Comparison of ENCODE assay signal across 8 cellular contexts in genomic region chr10:102674566-102674965, GRCh38. TPM values are rescaled to one million over a fixed set of nuclear protein-coding genes. Genes with fewer than 3 reads are reported as not detected.
A peak's percentile ranks its signal among the peaks of the same experiment; 100 is the strongest.
DNase-seq lines count a peak whose midpoint lies in the region; ATAC-seq, FAIRE-seq and TF ChIP-seq lines count a peak whose summit lies in the region.

No MANE protein-coding gene starts in this region.

- no peak for TF ChIP-seq RAD21 in GM12878 (IDR thresholded peaks at IDR 0.05; ENCODE audit: insufficient read depth, low read depth, low read length)

- no peak overlapping the region for H3K9ac ChIP-seq in GM12878 (ENCODE audit: control insufficient read depth, insufficient read depth, low read length)

- no peaks in the 10 kb centered on the region for H3K36me3 Mint-ChIP-seq in activated CD4-positive, alpha-beta T cell treated with anti-CD3 and anti-CD28 coated beads for 36 hours (ENCODE audit: low read depth)

- no peaks in the 10 kb centered on the region for H3K9me3 Mint-ChIP-seq in activated CD4-positive, alpha-beta T cell treated with anti-CD3 and anti-CD28 coated beads for 36 hours (ENCODE audit: low read depth)

- POLR2A ChIA-PET in activated CD4-positive, alpha-beta T cell treated with anti-CD3 and anti-CD28 coated beads for 36 hours (lab: Charles Lee), result interaction anchor here (1.0 to 1.2 kb wide), 2 partner anchors 10 to 28 kb away, joined by 3 to 5 read pairs; no protein-coding TSS in a partner anchor
- POLR2A ChIA-PET in GM12878 (lab: Charles Lee), result interaction anchor here (0.5 to 7.3 kb wide), 13 partner anchors 8 to 853 kb away, joined by 3 to 151 read pairs (median 12); partner anchors contain the start of genes ARL3, SFXN2 and TRIM8

- H3K36me3 ChIP-seq in GM12878 (ENCODE audit: control insufficient read depth in 2 of 2, insufficient read depth in 2 of 2, low read length in 1 of 2) (no peaks in the 10 kb centered on the region), lung (ENCODE audit: control insufficient read depth in 2 of 2, insufficient read depth in 2 of 2, low read length in 2 of 2) (no peaks in the 10 kb centered on the region), testis (ENCODE audit: low read depth, missing control alignments) (no peaks in the 10 kb centered on the region)

- no peak for FAIRE-seq in GM12878 (lab: Jason Lieb, UNC)

- no peak overlapping the region; the same call in 1 of the 2 replicates for H2AFZ ChIP-seq in GM12878 (ENCODE audit: control insufficient read depth, low read depth, low read length)

- no peaks in the 10 kb centered on the region for H3K27me3 Mint-ChIP-seq in activated CD4-positive, alpha-beta T cell treated with anti-CD3 and anti-CD28 coated beads for 36 hours

- H3K4me1 ChIP-seq in GM12878 (ENCODE audit: control insufficient read depth, insufficient read depth, low read length) (peaks cover 29% of the 10 kb centered on the region), lung (ENCODE audit: control insufficient read depth in 2 of 2, insufficient read depth in 2 of 2, low read length in 2 of 2) (peaks cover 17 to 32% of the 10 kb centered on the region in 2 donors), testis (peaks cover 76% of the 10 kb centered on the region)

- no peaks in the 10 kb centered on the region for H3K79me2 ChIP-seq in GM12878 (ENCODE audit: control insufficient read depth, insufficient read depth, low read length)

- H3K4me3 ChIP-seq in GM12878 (no peak overlapping the region; the same call in 1 of the 2 replicates), lung (no peak overlapping the region), testis (no peak overlapping the region)

- ATAC-seq in activated CD4-positive, alpha-beta T cell treated with anti-CD3 and anti-CD28 coated beads for 36 hours, result peak; percentile 47
- 0 out of 3 replicates have a peak, but pooled peaks have one; percentile 9 for ATAC-seq in GM12878
- ATAC-seq in lung (ENCODE audit: insufficient read depth, low FRiP score), result no peak
- ATAC-seq in GM18511 (IDR thresholded peaks at IDR 0.05; ENCODE audit: unreplicated experiment), result no peak
- ATAC-seq in HG03025 (IDR thresholded peaks at IDR 0.05; ENCODE audit: low FRiP score, unreplicated experiment), result no peak

- no TSS peak for BruUV-seq in GM12878 (replicated peaks; lab: Mats Ljungman, UMichigan)

- no peak for TF ChIP-seq CTCF in GM12878 (IDR thresholded peaks at IDR 0.05 in 2 of 3, conservative IDR thresholded peaks at IDR 0.05 in 1 of 3; ENCODE audit: control insufficient read depth in 2 of 3, extremely low read depth in 1 of 3, insufficient read depth in 1 of 3, low read depth in 3 of 3, low read length in 3 of 3)
- TF ChIP-seq CTCF in lung (IDR thresholded peaks at IDR 0.05; ENCODE audit: control extremely low read depth, extremely low read depth), result no peak
- TF ChIP-seq CTCF in testis (IDR thresholded peaks at IDR 0.05), result no peak

- H3K27me3 ChIP-seq in GM12878 (replicated peaks in 1 of 2; ENCODE audit: control insufficient read depth in 2 of 2, insufficient read depth in 2 of 2, low read length in 1 of 2) (no peaks in the 10 kb centered on the region), lung (ENCODE audit: control insufficient read depth, insufficient read depth) (no peaks in the 10 kb centered on the region), testis (no peaks in the 10 kb centered on the region)

- DNase-seq in activated CD4-positive, alpha-beta T cell treated with anti-CD3 and anti-CD28 coated beads for 36 hours, result no peak
- DNase-seq in activated CD4-positive, alpha-beta T cell treated with anti-CD3 and anti-CD28 coated beads for 4 hours, result no peak
- no peak for DNase-seq in GM12878 (ENCODE audit: low read depth, low spot score)
- no peak for DNase-seq in lung (ENCODE audit: low spot score)
- DNase-seq in testis, result no peak
- DNase-seq in SHP77 treated with DMSO at 0.1 percent for 48 hours (lab: John Stamatoyannopoulos, UW), result no peak

- TF ChIP-seq POLR2A in GM12878 (IDR thresholded peaks at IDR 0.05; ENCODE audit: low read depth, low read length) (no peak), testis (IDR thresholded peaks at IDR 0.05) (no peak)

- peak overlapping the region; percentile 52 for H3K4me2 ChIP-seq in GM12878 (ENCODE audit: control insufficient read depth, insufficient read depth)

- CTCF ChIA-PET in activated CD4-positive, alpha-beta T cell treated with anti-CD3 and anti-CD28 coated beads for 36 hours (lab: Charles Lee), result interaction anchor here (1.0 to 3.9 kb wide), 7 partner anchors 10 to 443 kb away, joined by 3 to 22 read pairs (median 5); partner anchors contain the start of genes ARL3 and TRIM8
- CTCF ChIA-PET in GM12878 (lab: Yijun Ruan, JAX), result interaction anchor here (0.9 to 8.7 kb wide), 12 partner anchors 10 to 228 kb away, joined by 3 to 128 read pairs (median 16); partner anchors contain the start of genes ACTR1A, ARL3, SFXN2 and SUFU

- H4K20me1 ChIP-seq in GM12878 (ENCODE audit: control insufficient read depth, insufficient read depth), result no peaks in the 10 kb centered on the region

- intact Hi-C loops in activated CD4-positive, alpha-beta T cell treated with anti-CD3 and anti-CD28 coated beads for 36 hours (cut with DNase I, micrococcal nuclease), result loop anchor here (1.0 to 2.0 kb wide), 3 partner anchors 28 to 68 kb away; partner anchors contain the start of genes ARL3 (in 1 of the 2), SFXN2 (in 1 of the 2) and WBP1L (in 1 of the 2)
- intact Hi-C loops in GM12878 (cut with micrococcal nuclease; ENCODE audit: unreplicated experiment) (no loop called here), testis (cut with DNase I; ENCODE audit: low total_unique reads) (no loop called here)

- peaks cover 43% of the 10 kb centered on the region for H3K4me1 Mint-ChIP-seq in activated CD4-positive, alpha-beta T cell treated with anti-CD3 and anti-CD28 coated beads for 36 hours

- in situ Hi-C loops in GM12878 (cut with MboI), result no loop called here

- H3K9me3 ChIP-seq in GM12878 (replicated peaks; ENCODE audit: control insufficient read depth, insufficient read depth, low read length) (no peaks in the 10 kb centered on the region), lung (ENCODE audit: control insufficient read depth in 2 of 2, insufficient read depth in 1 of 2, low read length in 1 of 2) (no peaks in the 10 kb centered on the region), testis (no peaks in the 10 kb centered on the region)

- peak overlapping the region; percentile 63 for H3K4me3 Mint-ChIP-seq in activated CD4-positive, alpha-beta T cell treated with anti-CD3 and anti-CD28 coated beads for 36 hours

- RAD21 ChIA-PET in GM12878 (lab: Charles Lee; ENCODE audit: unreplicated experiment), result interaction anchor here (0.8 to 8.4 kb wide), 21 partner anchors 8 to 172 kb away, joined by 3 to 140 read pairs (median 4); partner anchors contain the start of genes ACTR1A, ARL3, CYP17A1 and SFXN2

- H3K27ac ChIP-seq in GM12878 (ENCODE audit: control insufficient read depth, insufficient read depth) (no peak overlapping the region), lung (ENCODE audit: low read depth in 1 of 2, low read length in 1 of 2) (peak overlapping the region; percentile 76 to 91), testis (peak overlapping the region; percentile 46 to 84)

- TF ChIP-seq EP300 in GM12878 (IDR thresholded peaks at IDR 0.05; ENCODE audit: borderline replicate concordance in 1 of 2, control insufficient read depth in 1 of 2, low read depth in 2 of 2, low read length in 2 of 2), result no peak

- 46% methylated on average over 2 of the region's 2 CpGs for WGBS in GM12878 (ENCODE audit: insufficient coverage, insufficient replicate concordance, low lambda C conversion rate, missing lambda C conversion rate)
- WGBS in lung, 2 donors, result 27 to 62% methylated on average over 2 of the region's 2 CpGs
- 14 to 28% methylated on average over 2 of the region's 2 CpGs for WGBS in testis, 2 donors

- SMC1A ChIA-PET in GM12878 (lab: Charles Lee; ENCODE audit: uncharacterized antibody, unreplicated experiment), result interaction anchor here (0.8 to 8.2 kb wide), 21 partner anchors 10 to 227 kb away, joined by 3 to 140 read pairs (median 5); partner anchors contain the start of genes ACTR1A, ARL3, SFXN2 and TRIM8

- no peak overlapping the region for H3K27ac Mint-ChIP-seq in activated CD4-positive, alpha-beta T cell treated with anti-CD3 and anti-CD28 coated beads for 36 hours

RNA-seq across cellular contexts. Expression of gene TRIM8, which starts 30.3 kb away (rescaled TPM):
- 10 to 100 TPM; 37.8 to 39.1 TPM for total RNA-seq in activated CD4-positive, alpha-beta T cell treated with anti-CD3 and anti-CD28 coated beads for 36 hours
- total RNA-seq in GM12878 (2013; cell fraction: nucleolus; rRNA removed), result 58.5 and 70.9 TPM in 2 replicates
- 18.7 and 19.0 TPM in 2 replicates for total RNA-seq in GM12878 (2014; rRNA removed)
- total RNA-seq in GM12878 (2014; rRNA removed; fragmentation: Illumina TruSeq; extraction: Trizol), result 13.5 and 15.9 TPM in 2 replicates
- total RNA-seq in GM12878 (2021), result 44.2 and 53.2 TPM in 2 replicates
- polyA plus RNA-seq in GM12878 (2011; ENCODE audit: low read depth), result 17.0 TPM
- polyA plus RNA-seq in GM12878 (2011; rRNA removed), result 16.6 and 26.9 TPM in 2 replicates
- 27.7 and 28.2 TPM in 2 replicates for polyA plus RNA-seq in GM12878 (2011; cell fraction: cytosol; rRNA removed)
- polyA plus RNA-seq in GM12878 (2011; cell fraction: nucleus; rRNA removed), result 52.8 and 58.6 TPM in 2 replicates
- 33.3 and 66.7 TPM in 2 replicates for polyA plus RNA-seq in GM12878 (2012)
- polyA plus RNA-seq in GM12878 (2014; fragmentation: Illumina TruSeq; extraction: Trizol), result 9.9 and 22.4 TPM in 2 replicates
- 1 to 10 TPM; 7.9 to 9.5 TPM for polyA plus RNA-seq in GM12878 (2014; fragmentation: Nextera tagmentation; extraction: Ambion mirVana)
- 33.5 and 37.5 TPM in 2 replicates for polyA plus RNA-seq in GM12878 (2014; rRNA removed)
- 10 to 100 TPM; 27.3 to 27.6 TPM for polyA plus RNA-seq in GM12878 (2016; fragmentation: Nextera tagmentation; extraction: Ambion mirVana)
- 15.7 and 25.1 TPM in 2 replicates for polyA minus RNA-seq in GM12878 (2011; rRNA and poly(A)+ RNA removed)
- polyA minus RNA-seq in GM12878 (2011; cell fraction: cytosol; rRNA and poly(A)+ RNA removed), result 13.5 and 20.3 TPM in 2 replicates
- 18.7 and 35.3 TPM in 2 replicates for polyA minus RNA-seq in GM12878 (2011; cell fraction: nucleus; rRNA and poly(A)+ RNA removed)
- total RNA-seq in lung, result 100 to 1,000 TPM; 136 to 173 TPM
- 100 to 1,000 TPM in 1 of 2 donors, 10 to 100 TPM in 1; 81.5 to 104 TPM for polyA plus RNA-seq in lung
- 100 to 1,000 TPM; 114 to 170 TPM for total RNA-seq in testis
- polyA plus RNA-seq in testis (ENCODE audit: insufficient read depth, low read depth, low replicate concordance), result 69.8 TPM

RNA-seq across cellular contexts. Expression of gene ARL3, which starts 39.6 kb away (rescaled TPM):
- total RNA-seq in activated CD4-positive, alpha-beta T cell treated with anti-CD3 and anti-CD28 coated beads for 36 hours, result 1 to 10 TPM; 6.4 to 6.9 TPM
- 4.6 and 5.9 TPM in 2 replicates for total RNA-seq in GM12878 (2013; cell fraction: nucleolus; rRNA removed)
- 4.9 and 6.2 TPM in 2 replicates for total RNA-seq in GM12878 (2014; rRNA removed)
- 6.6 and 7.2 TPM in 2 replicates for total RNA-seq in GM12878 (2014; rRNA removed; fragmentation: Illumina TruSeq; extraction: Trizol)
- 7.7 TPM in 2 replicates for total RNA-seq in GM12878 (2021)
- polyA plus RNA-seq in GM12878 (2011; ENCODE audit: low read depth), result 7.7 TPM
- 11.3 and 14.0 TPM in 2 replicates for polyA plus RNA-seq in GM12878 (2011; rRNA removed)
- 5.5 and 5.8 TPM in 2 replicates for polyA plus RNA-seq in GM12878 (2011; cell fraction: cytosol; rRNA removed)
- 4.3 and 5.0 TPM in 2 replicates for polyA plus RNA-seq in GM12878 (2011; cell fraction: nucleus; rRNA removed)
- polyA plus RNA-seq in GM12878 (2012), result 8.5 and 8.9 TPM in 2 replicates
- polyA plus RNA-seq in GM12878 (2014; fragmentation: Illumina TruSeq; extraction: Trizol), result 10.6 and 13.7 TPM in 2 replicates
- polyA plus RNA-seq in GM12878 (2014; fragmentation: Nextera tagmentation; extraction: Ambion mirVana), result 10 to 100 TPM; 21.0 to 26.1 TPM
- polyA plus RNA-seq in GM12878 (2014; rRNA removed), result 8.5 and 9.7 TPM in 2 replicates
- 10 to 100 TPM; 21.9 to 22.2 TPM for polyA plus RNA-seq in GM12878 (2016; fragmentation: Nextera tagmentation; extraction: Ambion mirVana)
- 4.1 and 5.1 TPM in 2 replicates for polyA minus RNA-seq in GM12878 (2011; rRNA and poly(A)+ RNA removed)
- 1.9 and 2.3 TPM in 2 replicates for polyA minus RNA-seq in GM12878 (2011; cell fraction: cytosol; rRNA and poly(A)+ RNA removed)
- 1.5 and 3.3 TPM in 2 replicates for polyA minus RNA-seq in GM12878 (2011; cell fraction: nucleus; rRNA and poly(A)+ RNA removed)
- total RNA-seq in lung, result 10 to 100 TPM in 1 of 2 donors, 1 to 10 TPM in 1; 9.9 to 12.2 TPM
- polyA plus RNA-seq in lung, result 1 to 10 TPM; 6.7 to 9.6 TPM
- total RNA-seq in testis, result 10 to 100 TPM; 10.8 to 10.9 TPM
- polyA plus RNA-seq in testis (ENCODE audit: insufficient read depth, low read depth, low replicate concordance), result 25.2 TPM

RNA-seq across cellular contexts. Expression of gene SFXN2, which starts 39.9 kb away (rescaled TPM):
- 10 to 100 TPM; 18.2 to 20.7 TPM for total RNA-seq in activated CD4-positive, alpha-beta T cell treated with anti-CD3 and anti-CD28 coated beads for 36 hours
- 38.8 and 43.9 TPM in 2 replicates for total RNA-seq in GM12878 (2013; cell fraction: nucleolus; rRNA removed)
- total RNA-seq in GM12878 (2014; rRNA removed), result 11.9 and 13.8 TPM in 2 replicates
- 14.9 and 17.5 TPM in 2 replicates for total RNA-seq in GM12878 (2014; rRNA removed; fragmentation: Illumina TruSeq; extraction: Trizol)
- 16.8 and 22.1 TPM in 2 replicates for total RNA-seq in GM12878 (2021)
- polyA plus RNA-seq in GM12878 (2011; ENCODE audit: low read depth), result 7.3 TPM
- polyA plus RNA-seq in GM12878 (2011; rRNA removed), result 16.3 and 21.6 TPM in 2 replicates
- 23.8 and 25.9 TPM in 2 replicates for polyA plus RNA-seq in GM12878 (2011; cell fraction: cytosol; rRNA removed)
- 33.6 and 41.0 TPM in 2 replicates for polyA plus RNA-seq in GM12878 (2011; cell fraction: nucleus; rRNA removed)
- polyA plus RNA-seq in GM12878 (2012), result 7.6 and 8.9 TPM in 2 replicates
- polyA plus RNA-seq in GM12878 (2014; fragmentation: Illumina TruSeq; extraction: Trizol), result 16.1 and 19.5 TPM in 2 replicates
- 1 to 10 TPM; 8.8 to 9.6 TPM for polyA plus RNA-seq in GM12878 (2014; fragmentation: Nextera tagmentation; extraction: Ambion mirVana)
- 17.2 and 22.5 TPM in 2 replicates for polyA plus RNA-seq in GM12878 (2014; rRNA removed)
- 10 to 100 TPM; 19.9 to 20.5 TPM for polyA plus RNA-seq in GM12878 (2016; fragmentation: Nextera tagmentation; extraction: Ambion mirVana)
- polyA minus RNA-seq in GM12878 (2011; rRNA and poly(A)+ RNA removed), result 25.4 and 31.7 TPM in 2 replicates
- polyA minus RNA-seq in GM12878 (2011; cell fraction: cytosol; rRNA and poly(A)+ RNA removed), result 8.3 and 11.5 TPM in 2 replicates
- polyA minus RNA-seq in GM12878 (2011; cell fraction: nucleus; rRNA and poly(A)+ RNA removed), result 20.9 and 40.1 TPM in 2 replicates
- total RNA-seq in lung, result 10 to 100 TPM; 11.3 to 27.0 TPM
- 10 to 100 TPM; 10.8 to 16.8 TPM for polyA plus RNA-seq in lung
- 1 to 10 TPM; 5.6 to 9.8 TPM for total RNA-seq in testis
- polyA plus RNA-seq in testis (ENCODE audit: insufficient read depth, low read depth, low replicate concordance), result 4.4 TPM

Comparison
In these comparisons a context has a peak if more than half of its experiments do, and no peak if none do; other contexts are left out.
1. ATAC-seq: peak in activated CD4-positive, alpha-beta T cell treated with anti-CD3 and anti-CD28 coated beads for 36 hours (single experiment) and GM12878 (single experiment); none in lung (single experiment), GM18511 (single experiment) and HG03025 (single experiment).
2. intact Hi-C loops: an anchor here in activated CD4-positive, alpha-beta T cell treated with anti-CD3 and anti-CD28 coated beads for 36 hours (1.0 to 2.0 kb wide); none called in GM12878 and testis.